Comparison of ENCODE assay signal across 8 cellular contexts in the genomic region with DNA sequence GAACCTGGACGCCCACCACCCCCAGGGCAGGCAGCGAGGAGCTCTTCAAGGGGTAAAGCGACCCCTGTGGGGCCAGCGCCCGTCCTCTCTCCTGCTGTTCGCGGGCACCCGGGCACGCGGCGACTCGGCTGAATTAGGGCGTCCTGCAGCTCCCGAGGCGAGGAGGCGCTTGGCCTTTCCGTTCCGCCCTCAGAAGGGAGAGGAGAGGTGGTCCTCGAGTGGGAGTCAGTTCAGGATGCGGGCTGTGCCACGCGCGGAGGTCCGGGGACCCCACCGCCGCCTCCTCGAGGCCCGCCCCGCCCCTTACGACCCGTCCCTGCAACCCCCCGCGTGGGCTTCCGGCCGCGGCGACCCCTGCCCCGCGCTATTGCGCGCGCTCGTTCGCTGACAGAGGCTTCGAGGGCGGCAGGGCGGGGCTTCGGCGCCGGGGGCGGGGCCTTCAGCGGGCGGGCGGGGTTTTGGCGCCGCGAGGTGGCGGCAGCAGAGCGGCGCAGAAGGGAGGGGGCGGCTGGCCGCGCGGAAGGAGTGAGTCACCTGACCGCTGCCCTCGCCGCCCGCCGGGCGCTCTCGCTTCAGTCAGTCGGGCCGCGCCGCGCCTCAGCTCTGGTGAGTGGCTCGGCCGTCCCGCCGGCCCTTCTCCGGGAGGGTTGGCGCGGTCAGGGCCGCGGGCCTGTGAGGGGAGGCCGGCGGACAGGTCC. TPM values are rescaled to one million over a fixed set of nuclear protein-coding genes. Genes with fewer than 3 reads are reported as not detected.
DNase-seq lines count a peak whose midpoint lies in the region; ATAC-seq and TF ChIP-seq lines count a peak whose summit lies in the region.

Gene BACH1 (plus strand): TSS at position 575 of the 698 bp plus-strand sequence. CDS start 22,359 bp downstream, outside the sequence.

- H3K4me3 Mint-ChIP-seq in activated CD4-positive, alpha-beta T cell treated with anti-CD3 and anti-CD28 coated beads for 36 hours = peak within 1 kb of the TSS; percentile 87

- H3K27me3 Mint-ChIP-seq in activated CD4-positive, alpha-beta T cell treated with anti-CD3 and anti-CD28 coated beads for 36 hours = no peaks in the 10 kb centered on the region

- TF ChIP-seq CTCF in AG09319 (IDR thresholded peaks at IDR 0.05; ENCODE audit: low read depth, low read length) (peak; percentile 10), choroid plexus epithelial cell (conservative IDR thresholded peaks at IDR 0.05; ENCODE audit: low read depth, low read length) (peak; percentile 33)

- intact Hi-C loops in activated CD4-positive, alpha-beta T cell treated with anti-CD3 and anti-CD28 coated beads for 36 hours (cut with DNase I, micrococcal nuclease) = loop anchor here (1.0 to 5.0 kb wide), 13 partner anchors 46 to 358 kb away; partner anchors contain the start of genes CCT8 (in 2 of the 2) and USP16 (in 1 of the 2)

- DNase-seq in AG09319 (ENCODE audit: extremely low read depth, low read depth) = peak; percentile 81
- DNase-seq in NCI-H524 (lab: John Stamatoyannopoulos, UW) = peak; percentile 64 to 80
- peak; percentile 95 for DNase-seq in activated CD4-positive, alpha-beta T cell treated with anti-CD3 and anti-CD28 coated beads for 36 hours
- DNase-seq in choroid plexus epithelial cell (ENCODE audit: low read depth) = peak; percentile 96
- peak; percentile 84 to 88 for DNase-seq in stimulated activated CD4-positive, alpha-beta T cell treated with anti-CD3 and anti-CD28 coated beads, Interleukin-1b, Interleukin-23, amount 100 ng/mL, for 4 hours (ENCODE audit: low read depth in 2 of 2)

- peak; percentile 47 for ATAC-seq in HG03439 (IDR thresholded peaks at IDR 0.05; ENCODE audit: unreplicated experiment)
- ATAC-seq in activated CD4-positive, alpha-beta T cell treated with anti-CD3 and anti-CD28 coated beads for 36 hours = peak; percentile 72

- H3K4me3 ChIP-seq in choroid plexus epithelial cell (ENCODE audit: low read depth, low read length) = peak within 1 kb of the TSS; percentile 73

- H3K27ac Mint-ChIP-seq in activated CD4-positive, alpha-beta T cell treated with anti-CD3 and anti-CD28 coated beads for 36 hours = peak within 1 kb of the TSS; percentile 96

- CTCF ChIA-PET in activated CD4-positive, alpha-beta T cell treated with anti-CD3 and anti-CD28 coated beads for 36 hours (lab: Charles Lee) = interaction anchor here (0.7 to 2.2 kb wide), 5 partner anchors 9 to 133 kb away, joined by 3 to 11 read pairs (median 3); no protein-coding TSS in a partner anchor

- POLR2A ChIA-PET in activated CD4-positive, alpha-beta T cell treated with anti-CD3 and anti-CD28 coated beads for 36 hours (lab: Charles Lee) = interaction anchor here (0.8 to 3.5 kb wide), 4 partner anchors 11 to 225 kb away, joined by 3 to 23 read pairs (median 10); partner anchors contain the start of gene CCT8

- H3K27me3 ChIP-seq in layer of hippocampus (ENCODE audit: control insufficient read depth, insufficient read depth, low read length) = no peaks in the 10 kb centered on the region

- H3K27ac ChIP-seq in layer of hippocampus (ENCODE audit: low read depth, low read length) = peak within 1 kb of the TSS; percentile 75

- H3K9me3 Mint-ChIP-seq in activated CD4-positive, alpha-beta T cell treated with anti-CD3 and anti-CD28 coated beads for 36 hours (ENCODE audit: low read depth) = peaks cover 9% of the 10 kb centered on the region

- peak; percentile 95 for TF ChIP-seq POLR2A in GM19099 (IDR thresholded peaks at IDR 0.05; ENCODE audit: extremely low read depth, insufficient read length, low read depth)

- peaks cover 21% of the 10 kb centered on the region for H3K36me3 Mint-ChIP-seq in activated CD4-positive, alpha-beta T cell treated with anti-CD3 and anti-CD28 coated beads for 36 hours (ENCODE audit: low read depth)

- peaks cover 62% of the 10 kb centered on the region for H3K4me1 Mint-ChIP-seq in activated CD4-positive, alpha-beta T cell treated with anti-CD3 and anti-CD28 coated beads for 36 hours

RNA-seq across cellular contexts. Expression of gene BACH1, which starts in this region (rescaled TPM):
- total RNA-seq in activated CD4-positive, alpha-beta T cell treated with anti-CD3 and anti-CD28 coated beads for 36 hours = 10 to 100 TPM; 24.1 to 27.0 TPM

Comparison
In these comparisons a context has a peak if more than half of its experiments do, and no peak if none do; other contexts are left out.
1. Peak in every context shown above with its lines: DNase-seq, ATAC-seq, H3K4me3 ChIP-seq and H3K27ac ChIP-seq.